Comparison of ENCODE assay signal across 7 cellular contexts in the genomic region with DNA sequence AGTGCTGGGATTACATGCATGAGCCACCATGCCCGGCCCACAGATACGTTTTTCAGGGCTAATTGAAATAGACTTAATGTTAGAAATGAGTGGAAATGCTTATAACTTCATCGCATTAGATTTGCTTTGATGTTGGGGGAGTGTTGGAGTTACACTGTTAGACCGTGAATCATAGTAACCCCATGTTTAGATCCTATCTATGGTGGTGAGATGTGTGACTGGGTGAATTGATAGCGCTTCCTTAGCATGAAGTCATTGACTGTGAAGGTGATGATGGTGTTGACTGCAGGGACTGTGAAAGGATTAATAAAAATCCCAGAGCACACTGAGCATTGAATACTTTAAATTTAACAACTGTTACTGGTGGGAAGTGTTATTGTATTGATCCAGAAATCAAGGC. TPM values are rescaled to one million over a fixed set of nuclear protein-coding genes. Genes with fewer than 3 reads are reported as not detected.
DNase-seq lines count a peak whose midpoint lies in the region; ATAC-seq and TF ChIP-seq lines count a peak whose summit lies in the region.
"Had no signal": no experiment of that assay in that cellular context is flagged by ENCODE, and none has a peak within 500 bp of the region (broad histone marks: within the 10 kb centered on the region; RNA-seq: fewer than 3 reads in every experiment).

No MANE protein-coding gene starts in this region.

- BruUV-seq in A673 (replicated peaks; lab: Mats Ljungman, UMichigan) (no TSS peak), PC-9 (replicated peaks; lab: Mats Ljungman, UMichigan) (no TSS peak)

- H3K4me3 ChIP-seq in A673 (ENCODE audit: low read depth, low read length, poor library complexity, severe bottlenecking) (peak overlapping the region; percentile 77), PC-9 (peak overlapping the region; percentile 82; the same call in 1 of the 2 replicates), iPS-15b (ENCODE audit: low read depth, low read length) (peak overlapping the region; percentile 96)

- H3K9me3 ChIP-seq in A673 (ENCODE audit: low read depth, low read length, poor library complexity, severe bottlenecking): peaks cover 15% of the 10 kb centered on the region
- peaks cover 20% of the 10 kb centered on the region for H3K9me3 ChIP-seq in PC-9 (ENCODE audit: insufficient read depth, low read depth)
- H3K9me3 ChIP-seq in iPS-15b (ENCODE audit: control insufficient read depth, insufficient read depth, low read length): no peaks in the 10 kb centered on the region

- no peak for ATAC-seq in HG02798 (IDR thresholded peaks at IDR 0.05; ENCODE audit: poor library complexity, unreplicated experiment)

- peaks cover 32% of the 10 kb centered on the region for H3K79me2 ChIP-seq in PC-9 (ENCODE audit: low read depth)

- peaks cover 5% of the 10 kb centered on the region for H3K4me1 ChIP-seq in A673 (ENCODE audit: insufficient read depth, low read length, poor library complexity, severe bottlenecking)
- H3K4me1 ChIP-seq in PC-9 (replicated peaks; ENCODE audit: insufficient read depth): peaks cover 15% of the 10 kb centered on the region
- H3K4me1 ChIP-seq in iPS-15b (ENCODE audit: control insufficient read depth, insufficient read depth, low read length): peaks cover 2% of the 10 kb centered on the region

- no peaks in the 10 kb centered on the region for H3F3A ChIP-seq in PC-9 (ENCODE audit: insufficient read depth, low read depth)

- no peaks in the 10 kb centered on the region for H3K27me3 ChIP-seq in A673 (replicated peaks; ENCODE audit: insufficient read depth, low read depth, low read length, poor library complexity)
- no peaks in the 10 kb centered on the region for H3K27me3 ChIP-seq in PC-9 (ENCODE audit: insufficient read depth, low read depth)
- no peaks in the 10 kb centered on the region for H3K27me3 ChIP-seq in iPS-15b (ENCODE audit: control insufficient read depth, insufficient read depth, low read length)

- H3K9ac ChIP-seq in iPS-15b (ENCODE audit: low read depth, low read length): no peak overlapping the region

- no peak overlapping the region for H2AFZ ChIP-seq in PC-9

- POLR2A ChIA-PET in A673 (lab: Charles Lee; ENCODE audit: low non-redundant PET) (no interaction called here), PC-9 (lab: Charles Lee; ENCODE audit: unreplicated experiment) (interaction anchor here (0.5 kb wide), 1 partner anchor 50 kb away, joined by 19 read pairs; no protein-coding TSS in a partner anchor)

- TF ChIP-seq CTCF in A673 (conservative IDR thresholded peaks at IDR 0.05; ENCODE audit: low read depth, low read length) (no peak), PC-9 (conservative IDR thresholded peaks at IDR 0.05) (no peak)

- DNase-seq in A673 (ENCODE audit: low spot score) (no peak), PC-9 (no peak), SK-N-DZ (ENCODE audit: low spot score) (no peak), GM19238 (ENCODE audit: insufficient read length, low spot score) (no peak)
- DNase-seq: NCI-H1105 treated with DMSO at 0.1 percent for 48 hours had no signal

- CTCF ChIA-PET in A673 (lab: Charles Lee): no interaction called here
- CTCF ChIA-PET in PC-9 (lab: Charles Lee): no interaction called here

- H3K27ac ChIP-seq in A673 (ENCODE audit: low read depth, low read length, poor library complexity, severe bottlenecking) (no peak overlapping the region), PC-9 (no peak overlapping the region)

- H4K20me1 ChIP-seq in PC-9 (ENCODE audit: insufficient read depth): no peaks in the 10 kb centered on the region

- H3K36me3 ChIP-seq in A673 (ENCODE audit: insufficient read depth, low read length, poor library complexity, severe bottlenecking) (peaks cover 38% of the 10 kb centered on the region), PC-9 (ENCODE audit: low read depth) (peaks cover 34% of the 10 kb centered on the region), iPS-15b (ENCODE audit: control insufficient read depth, insufficient read depth, low read length) (peaks cover 15% of the 10 kb centered on the region)

- intact Hi-C loops in A673 (cut with micrococcal nuclease; ENCODE audit: unreplicated experiment): no loop called here
- intact Hi-C loops in PC-9 (cut with micrococcal nuclease; ENCODE audit: unreplicated experiment): no loop called here

- H3K4me2 ChIP-seq in PC-9: peak overlapping the region; percentile 97

- H3K9me2 ChIP-seq in PC-9 (ENCODE audit: insufficient read depth): no peaks in the 10 kb centered on the region

RNA-seq across cellular contexts. Expression of a gene that starts 1.7 kb away (rescaled TPM):
- 25.1 and 25.8 TPM in 2 replicates for total RNA-seq in A673 (2021)
- 30.6 and 51.6 TPM in 2 replicates for total RNA-seq in PC-9 (2021)
- 2.3 and 3.1 TPM in 2 replicates for polyA plus RNA-seq in SK-N-DZ (2014; cell fraction: cytosol; rRNA removed)
- polyA plus RNA-seq in SK-N-DZ (2014; cell fraction: nucleus; rRNA removed): 8.2 and 45.9 TPM in 2 replicates

RNA-seq across cellular contexts. Expression of a gene that starts 25.7 kb away (rescaled TPM):
- total RNA-seq in A673 (2021) (not detected in 2 replicates), PC-9 (2021) (not detected in 2 replicates)
- polyA plus RNA-seq in SK-N-DZ (2014; cell fraction: cytosol; rRNA removed): not detected in 2 replicates
- not detected in 2 replicates for polyA plus RNA-seq in SK-N-DZ (2014; cell fraction: nucleus; rRNA removed)

RNA-seq across cellular contexts. Expression of a gene that starts 37.8 kb away (rescaled TPM):
- total RNA-seq in A673 (2021): 1.2 and 1.5 TPM in 2 replicates
- 0.55 and 3.9 TPM in 2 replicates for total RNA-seq in PC-9 (2021)
- not detected in 2 replicates for polyA plus RNA-seq in SK-N-DZ (2014; cell fraction: cytosol; rRNA removed)
- 1.4 TPM in 1 of 2 replicates, not detected in the other for polyA plus RNA-seq in SK-N-DZ (2014; cell fraction: nucleus; rRNA removed)

RNA-seq across cellular contexts. Expression of a gene that starts 47.4 kb away (rescaled TPM):
- 11.7 and 14.7 TPM in 2 replicates for total RNA-seq in A673 (2021)
- 13.5 and 19.8 TPM in 2 replicates for total RNA-seq in PC-9 (2021)
- polyA plus RNA-seq in SK-N-DZ (2014; cell fraction: cytosol; rRNA removed): 1.1 and 2.4 TPM in 2 replicates
- 0.62 and 1.9 TPM in 2 replicates for polyA plus RNA-seq in SK-N-DZ (2014; cell fraction: nucleus; rRNA removed)

RNA-seq across cellular contexts. Expression of a gene that starts 48.0 kb away (rescaled TPM):
- not detected in 2 replicates for total RNA-seq in A673 (2021)
- not detected in 2 replicates for total RNA-seq in PC-9 (2021)
- polyA plus RNA-seq in SK-N-DZ (2014; cell fraction: cytosol; rRNA removed): not detected in 2 replicates
- polyA plus RNA-seq in SK-N-DZ (2014; cell fraction: nucleus; rRNA removed): not detected in 2 replicates
